ENCODE assay signal across 8 cellular contexts in the genomic region with DNA sequence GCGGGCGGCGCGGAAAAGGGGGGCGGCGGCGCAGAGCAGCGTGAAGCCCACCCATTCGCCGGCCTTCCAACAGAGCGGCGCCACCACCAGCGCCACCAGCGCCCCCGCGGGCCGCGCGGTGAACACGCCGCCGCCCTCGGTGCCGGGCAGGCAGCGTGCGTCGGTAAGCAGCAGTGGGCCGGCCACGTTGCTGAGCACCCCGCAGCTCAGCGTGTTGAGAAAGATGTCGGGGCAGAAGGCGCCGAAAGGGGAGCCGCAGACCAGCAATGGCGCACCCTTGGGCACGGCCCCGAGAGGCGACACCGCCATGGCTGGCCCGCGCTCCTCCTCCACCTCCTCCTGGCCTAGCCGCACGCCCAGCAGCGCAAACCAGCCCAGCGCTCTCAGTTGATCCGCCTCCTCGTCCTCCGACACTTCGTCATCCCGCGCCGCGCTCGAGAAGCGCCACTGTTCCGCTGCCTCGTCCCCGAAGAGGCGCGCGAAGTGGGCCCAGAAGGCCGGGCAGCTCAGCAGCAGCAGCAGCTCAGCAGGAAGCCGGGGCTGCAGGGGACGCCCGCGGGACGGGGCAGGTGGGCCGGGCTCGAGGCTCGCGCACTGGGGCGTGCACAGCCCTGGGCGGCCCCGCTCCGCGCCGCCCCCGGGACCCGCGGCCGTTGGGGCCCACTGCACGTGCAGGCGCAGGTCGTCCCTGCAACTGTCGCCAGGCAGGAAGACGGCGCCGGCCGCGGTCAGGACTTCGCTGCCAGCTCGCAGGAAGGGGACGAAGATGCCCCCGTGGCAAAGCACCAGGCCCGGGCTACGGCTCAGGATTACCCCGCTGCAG. TPM values are rescaled to one million over a fixed set of nuclear protein-coding genes. Genes with fewer than 3 reads are reported as not detected.
A peak's percentile ranks its signal among the peaks of the same experiment; 100 is the strongest.
DNase-seq lines count a peak whose midpoint lies in the region; ATAC-seq and TF ChIP-seq lines count a peak whose summit lies in the region.

No MANE protein-coding gene starts in this region.

- H3K36me3 ChIP-seq in HUES64 (ENCODE audit: insufficient read depth, low read length) (peaks cover 16% of the 10 kb centered on the region), heart right ventricle (peaks cover 0 to 29% (median 6%) of the 10 kb centered on the region in 9 donors), upper lobe of right lung (peaks cover 27% of the 10 kb centered on the region)

- ATAC-seq in GM21515 (IDR thresholded peaks at IDR 0.05; ENCODE audit: unreplicated experiment) (peak; percentile 52), heart right ventricle (peak; percentile 52 to 85 (median 70)), upper lobe of right lung (peak; percentile 81)

- peak; percentile 27 to 76 (median 57) for TF ChIP-seq CTCF in heart right ventricle (IDR thresholded peaks at IDR 0.05)
- TF ChIP-seq CTCF in upper lobe of right lung (IDR thresholded peaks at IDR 0.05), result peak; percentile 61

- under 1% methylated on average over 98 of the region's 98 CpGs for WGBS in HUES64
- 0 to 1% methylated on average over 91 to 98 of the region's 98 CpGs for WGBS in heart right ventricle, 2 donors

- H3K27ac ChIP-seq in HUES64 (ENCODE audit: low read depth, low read length), result peak overlapping the region; percentile 84
- peak overlapping the region; percentile 83 to 97 (median 92) for H3K27ac ChIP-seq in heart right ventricle
- peak overlapping the region; percentile 91 for H3K27ac ChIP-seq in upper lobe of right lung

- H3K4me1 ChIP-seq in HUES64 (ENCODE audit: insufficient read depth, low read length) (peaks cover 6% of the 10 kb centered on the region; the same call in 1 of the 2 replicates), heart right ventricle (peaks cover 8 to 28% (median 20%) of the 10 kb centered on the region in 9 donors), upper lobe of right lung (peaks cover 10% of the 10 kb centered on the region)

- peak overlapping the region; percentile 89 for H3K4me3 ChIP-seq in HUES64 (ENCODE audit: low read length)
- H3K4me3 ChIP-seq in heart right ventricle, result peak overlapping the region; percentile 74 to 90 (median 81)
- peak overlapping the region; percentile 95 for H3K4me3 ChIP-seq in upper lobe of right lung

- peak overlapping the region; percentile 95 for H3K9ac ChIP-seq in HUES64 (ENCODE audit: low read depth, low read length)

- DNase-seq in EH (ENCODE audit: low read depth) (peak; percentile 76), SKM-1 treated with dmso at 0.1 percent for 144 hours (lab: John Stamatoyannopoulos, UW; ENCODE audit: unreplicated experiment) (peak; percentile 16), heart right ventricle (peak; percentile 54 to 70), posterior cingulate gyrus (peak; percentile 41 to 96 (median 68)), upper lobe of right lung (peak; percentile 86)
- DNase-seq in activated naive CD8-positive, alpha-beta T cell treated with anti-CD3 and anti-CD28 coated beads, Interleukin-2, amount 50 U/mL, for 16 hours (ENCODE audit: low read depth, low spot score), result peak; percentile 54

- intact Hi-C loops in heart right ventricle (cut with DNase I) (loop anchor here in 3 of 10 donors (1.0 to 2.0 kb wide), 3 partner anchors 24 to 30 kb away; partner anchors contain the start of gene SAR1A (in 1 of the 3)), posterior cingulate gyrus (cut with DNase I) (loop anchor here (2.0 to 10.0 kb wide), 2 partner anchors 25 to 219 kb away; partner anchors contain the start of gene SAR1A), upper lobe of right lung (cut with DNase I) (no loop called here)

- H3K27me3 ChIP-seq in HUES64 (ENCODE audit: insufficient read depth, low read length) (peaks cover 7% of the 10 kb centered on the region), heart right ventricle (no peaks in the 10 kb centered on the region), upper lobe of right lung (no peaks in the 10 kb centered on the region)

- H3K9me3 ChIP-seq in HUES64 (ENCODE audit: insufficient read depth, low read depth, low read length) (no peaks in the 10 kb centered on the region), heart right ventricle (no peaks in the 10 kb centered on the region), upper lobe of right lung (no peaks in the 10 kb centered on the region)

RNA-seq across cellular contexts. Expression of gene TYSND1, which starts 0.6 kb away (rescaled TPM):
- 7.7 TPM for polyA plus RNA-seq in HUES64 (2013, experiment 1 of 2)
- polyA plus RNA-seq in HUES64 (2013, experiment 2 of 2), result 8.2 TPM
- total RNA-seq in heart right ventricle, result 1 to 10 TPM; 3.5 to 6.5 (median 4.6) TPM
- polyA plus RNA-seq in heart right ventricle, result 1 to 10 TPM; 2.6 to 6.1 TPM
- 12.5 TPM for total RNA-seq in upper lobe of right lung

RNA-seq across cellular contexts. Expression of gene AIFM2, which starts 13.3 kb away (rescaled TPM):
- polyA plus RNA-seq in HUES64 (2013, experiment 1 of 2), result 3.0 TPM
- 2.4 TPM for polyA plus RNA-seq in HUES64 (2013, experiment 2 of 2)
- total RNA-seq in heart right ventricle, result 10 to 100 TPM; 14.1 to 22.9 (median 17.5) TPM
- 10 to 100 TPM; 20.6 to 27.0 TPM for polyA plus RNA-seq in heart right ventricle
- total RNA-seq in upper lobe of right lung, result 15.4 TPM

RNA-seq across cellular contexts. Expression of gene SAR1A, which starts 24.4 kb away (rescaled TPM):
- 56.2 TPM for polyA plus RNA-seq in HUES64 (2013, experiment 1 of 2)
- polyA plus RNA-seq in HUES64 (2013, experiment 2 of 2), result 55.3 TPM
- 100 to 1,000 TPM in 4 of 10 donors, 10 to 100 TPM in 6; 67.5 to 118 (median 97.5) TPM for total RNA-seq in heart right ventricle
- polyA plus RNA-seq in heart right ventricle, result 10 to 100 TPM; 29.4 to 46.7 TPM
- 150 TPM for total RNA-seq in upper lobe of right lung

Comparison
In these comparisons a context has a peak if more than half of its experiments do, and no peak if none do; other contexts are left out.
1. Peak in every context shown above with its lines: DNase-seq, ATAC-seq, H3K4me3 ChIP-seq and H3K27ac ChIP-seq.
2. DNase-seq: peak in every context shown above with its lines; median percentile 86 in upper lobe of right lung; 76 in EH; 68 in posterior cingulate gyrus; 62 in heart right ventricle; 54 in activated naive CD8-positive, alpha-beta T cell treated with anti-CD3 and anti-CD28 coated beads, Interleukin-2, amount 50 U/mL, for 16 hours; 16 in SKM-1 treated with dmso at 0.1 percent for 144 hours.